In genomic region chr5:133807348-133807747, GRCh38 we compare ENCODE assay signal across 19 cellular contexts.
"Had no signal": no experiment of that assay in that cellular context is flagged by ENCODE, and none has a peak within 500 bp of the region (broad histone marks: within the 10 kb centered on the region; RNA-seq: fewer than 3 reads in every experiment).

No MANE protein-coding gene starts in this region.

- ATAC-seq: activated CD4-positive, CD25-positive, alpha-beta regulatory T cell treated with anti-CD3 and anti-CD28 coated beads, Interleukin-2, amount 50 U/mL, for 24 hours; activated naive CD8-positive, alpha-beta T cell treated with anti-CD3 and anti-CD28 coated beads, Interleukin-2, amount 50 U/mL, for 24 hours; activated T-cell treated with anti-CD3 and anti-CD28 coated beads, Interleukin-2, amount 50 U/mL, for 4 hours; gastroesophageal sphincter; heart left ventricle; left ventricle myocardium superior had no signal

- H3K27ac Mint-ChIP-seq: activated naive CD4-positive, alpha-beta T cell treated with anti-CD3 and anti-CD28 coated beads, Interleukin-2, amount 10 ng/mL, durations not matched to agents 7 days and 5 days; activated naive CD8-positive, alpha-beta T cell treated with anti-CD3 and anti-CD28 coated beads, Interleukin-2, amount 50 U/mL, for 24 hours had no signal

- H3K4me1 ChIP-seq: colonic mucosa, gastroesophageal sphincter, heart left ventricle had no signal

- H3K27me3 ChIP-seq: brain microvascular endothelial cell, colonic mucosa, thyroid gland had no signal

- H3K27ac ChIP-seq: brain microvascular endothelial cell, colonic mucosa, gastroesophageal sphincter, heart left ventricle, thyroid gland had no signal

- H3K4me3 ChIP-seq: colonic mucosa, gastroesophageal sphincter, heart left ventricle, thyroid gland had no signal

- H3K9me3 Mint-ChIP-seq: activated naive CD4-positive, alpha-beta T cell treated with anti-CD3 and anti-CD28 coated beads, Interleukin-2, amount 10 ng/mL, durations not matched to agents 7 days and 5 days; activated naive CD8-positive, alpha-beta T cell treated with anti-CD3 and anti-CD28 coated beads, Interleukin-2, amount 50 U/mL, for 24 hours; activated T-cell treated with anti-CD3 and anti-CD28 coated beads, Interleukin-2, amount 50 U/mL, for 4 hours had no signal

- H3K4me1 Mint-ChIP-seq: activated naive CD4-positive, alpha-beta T cell treated with anti-CD3 and anti-CD28 coated beads, Interleukin-2, amount 10 ng/mL, durations not matched to agents 7 days and 5 days; activated naive CD8-positive, alpha-beta T cell treated with anti-CD3 and anti-CD28 coated beads, Interleukin-2, amount 50 U/mL, for 24 hours had no signal

- H3K9me3 ChIP-seq: colonic mucosa, heart left ventricle, thyroid gland had no signal

- H3K36me3 ChIP-seq: brain microvascular endothelial cell, colonic mucosa, gastroesophageal sphincter, heart left ventricle, thyroid gland had no signal

- H3K36me3 Mint-ChIP-seq: activated naive CD4-positive, alpha-beta T cell treated with anti-CD3 and anti-CD28 coated beads, Interleukin-2, amount 10 ng/mL, durations not matched to agents 7 days and 5 days had no signal

- H3K4me3 Mint-ChIP-seq: activated naive CD4-positive, alpha-beta T cell treated with anti-CD3 and anti-CD28 coated beads, Interleukin-2, amount 10 ng/mL, durations not matched to agents 7 days and 5 days; activated naive CD8-positive, alpha-beta T cell treated with anti-CD3 and anti-CD28 coated beads, Interleukin-2, amount 50 U/mL, for 24 hours; activated T-cell treated with anti-CD3 and anti-CD28 coated beads, Interleukin-2, amount 50 U/mL, for 4 hours had no signal

- DNase-seq: activated CD4-positive, alpha-beta T cell treated with anti-CD3 and anti-CD28 coated beads, Interleukin-2, amount 50 U/mL, for 1 hour; activated CD8-positive, alpha-beta memory T cell treated with anti-CD3 and anti-CD28 coated beads, Interleukin-2, amount 50 U/mL, for 4 hours; activated effector memory CD4-positive, alpha-beta T cell treated with Interleukin-2 at 50 U/mL for 16 hours; activated naive CD4-positive, alpha-beta T cell treated with anti-CD3 and anti-CD28 coated beads, Interleukin-2, amount 10 ng/mL, durations not matched to agents 7 days and 5 days; activated naive CD8-positive, alpha-beta T cell treated with anti-CD3 and anti-CD28 coated beads, Interleukin-2, amount 50 U/mL, for 24 hours; activated T-cell treated with anti-CD3 and anti-CD28 coated beads, Interleukin-2, amount 50 U/mL, for 4 hours; aorta; brain microvascular endothelial cell; central memory CD4-positive, alpha-beta T cell; colonic mucosa; heart left ventricle; kidney glomerular epithelial cell; left ventricle myocardium superior; stimulated activated CD4-positive, alpha-beta T cell treated with anti-CD3 and anti-CD28 coated beads, Interleukin-12 subunit alpha, Interleukin-12 subunit beta, amount 100 ng/mL, for 4 hours; stimulated activated CD4-positive, alpha-beta T cell treated with anti-CD3 and anti-CD28 coated beads, Interleukin-2, amount 100 ng/mL, for 24 hours; stimulated activated naive CD4-positive, alpha-beta T cell treated with Interleukin-2 at 50 U/mL for 16 hours; thyroid gland had no signal
